9 cellular contexts compared by ENCODE assay signal in the genomic region with DNA sequence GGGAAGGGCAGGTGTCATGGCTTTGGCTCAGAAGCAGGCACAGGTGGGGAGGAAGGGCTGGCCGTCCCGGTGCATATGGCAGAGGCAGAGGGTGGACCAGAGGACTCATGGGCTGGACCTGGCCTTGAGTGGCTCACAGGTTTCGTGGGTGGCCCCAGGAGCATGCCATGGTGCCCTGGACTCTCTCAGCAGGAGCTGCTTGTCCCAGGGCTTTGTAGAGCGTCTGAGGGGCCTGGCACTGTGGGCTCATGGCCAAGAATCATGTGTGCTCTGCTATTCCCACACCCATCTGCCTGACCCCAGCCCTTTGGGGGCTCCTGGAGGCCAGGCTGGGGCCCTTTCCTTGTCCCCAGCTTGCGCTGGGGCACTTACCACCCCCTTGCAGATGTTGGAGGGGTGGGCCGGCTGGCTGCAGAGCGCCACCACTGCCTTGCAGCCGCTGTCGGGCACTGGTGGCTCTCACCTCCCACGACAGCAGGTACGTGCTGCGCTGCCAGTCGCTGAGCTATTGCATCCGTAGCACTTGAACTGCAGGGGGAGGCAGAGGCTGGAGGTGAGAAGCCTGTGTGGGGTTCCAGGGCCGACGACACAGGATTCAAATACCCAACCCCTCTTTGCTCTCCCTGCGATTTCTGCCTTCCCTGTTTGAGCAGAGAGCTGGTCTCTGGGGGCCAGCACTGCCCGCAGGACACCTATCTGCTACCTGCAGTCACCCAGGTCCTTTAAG.
A peak's percentile ranks its signal among the peaks of the same experiment; 100 is the strongest.
DNase-seq lines count a peak whose midpoint lies in the region; ATAC-seq and TF ChIP-seq lines count a peak whose summit lies in the region.
"Had no signal": no experiment of that assay in that cellular context is flagged by ENCODE, and none has a peak within 500 bp of the region (broad histone marks: within the 10 kb centered on the region; RNA-seq: fewer than 3 reads in every experiment).

No MANE protein-coding gene starts in this region.

- H4K20me1 ChIP-seq in hepatocyte (ENCODE audit: insufficient read depth, poor library complexity, severe bottlenecking) = no peaks in the 10 kb centered on the region

- no peaks in the 10 kb centered on the region for H3K9me2 ChIP-seq in hepatocyte (replicated peaks; ENCODE audit: insufficient read depth)

- H3K36me3 ChIP-seq in SJCRH30 (no peaks in the 10 kb centered on the region), hepatocyte (replicated peaks; ENCODE audit: insufficient read depth, low read depth) (no peaks in the 10 kb centered on the region), prostate gland (no peaks in the 10 kb centered on the region)
- H3K36me3 ChIP-seq: HAP-1 had no signal

- 76% methylated on average over 18 of the region's 18 CpGs for WGBS in hepatocyte (ENCODE audit: low lambda C conversion rate, missing lambda C conversion rate)
- WGBS in prostate gland = 64% methylated on average over 14 of the region's 18 CpGs

- H3K4me1 ChIP-seq in SJCRH30 (peaks cover 23% of the 10 kb centered on the region), hepatocyte (ENCODE audit: insufficient read depth) (peaks cover 12% of the 10 kb centered on the region), prostate gland (replicated peaks) (no peaks in the 10 kb centered on the region)

- no peak overlapping the region for H2AFZ ChIP-seq in hepatocyte

- H3K4me2 ChIP-seq in hepatocyte = no peak overlapping the region

- ATAC-seq in GM21528 (IDR thresholded peaks at IDR 0.05; ENCODE audit: low FRiP score, unreplicated experiment) (no peak), GM21619 (IDR thresholded peaks at IDR 0.05; ENCODE audit: unreplicated experiment) (no peak), HG02798 (IDR thresholded peaks at IDR 0.05; ENCODE audit: poor library complexity, unreplicated experiment) (no peak)

- H3K79me2 ChIP-seq in hepatocyte = no peaks in the 10 kb centered on the region

- peak; percentile 28 for TF ChIP-seq CTCF in hepatocyte (IDR thresholded peaks at IDR 0.05; ENCODE audit: poor library complexity)
- TF ChIP-seq CTCF in prostate gland (IDR thresholded peaks at IDR 0.05) = peak in 2 of 4 experiments; percentile 20 to 36

- peak; percentile 68 for DNase-seq in DMS153 treated with DMSO at 0.1 percent for 48 hours (lab: John Stamatoyannopoulos, UW; ENCODE audit: unreplicated experiment)
- peak; percentile 81 for DNase-seq in NCI-H1092 (lab: John Stamatoyannopoulos, UW)
- DNase-seq in SJCRH30 = peak in 1 of 2 experiments; percentile 53
- peak; percentile 25 for DNase-seq in hepatocyte (ENCODE audit: low spot score)
- no peak for DNase-seq in prostate gland (ENCODE audit: low spot score)

- H3K27ac ChIP-seq in SJCRH30 (peak overlapping the region; percentile 30), hepatocyte (no peak overlapping the region), prostate gland (no peak overlapping the region)

- no peak for TF ChIP-seq POLR2A in prostate gland (IDR thresholded peaks at IDR 0.05)

- H3K27me3 ChIP-seq in SJCRH30 = no peaks in the 10 kb centered on the region
- H3K27me3 ChIP-seq in hepatocyte = peaks cover 4% of the 10 kb centered on the region
- no peaks in the 10 kb centered on the region for H3K27me3 ChIP-seq in prostate gland (replicated peaks; ENCODE audit: insufficient read depth)

- intact Hi-C loops in prostate gland (cut with DNase I) = loop anchor here (5.0 kb wide), 1 partner anchor 499 kb away; no protein-coding TSS in a partner anchor

- H3K4me3 ChIP-seq in SJCRH30 = no peak overlapping the region
- no peak overlapping the region for H3K4me3 ChIP-seq in hepatocyte
- H3K4me3 ChIP-seq in prostate gland = no peak overlapping the region
- H3K4me3 ChIP-seq: HAP-1 had no signal

- no peaks in the 10 kb centered on the region for H3K9me3 ChIP-seq in SJCRH30 (replicated peaks)
- no peaks in the 10 kb centered on the region for H3K9me3 ChIP-seq in hepatocyte (ENCODE audit: low read depth)
- no peaks in the 10 kb centered on the region for H3K9me3 ChIP-seq in prostate gland
- H3K9me3 ChIP-seq: HAP-1 had no signal
